ENCODE assay signal across 20 cellular contexts in genomic region chr10:339038-339391, GRCh38.
A peak's percentile ranks its signal among the peaks of the same experiment; 100 is the strongest.
DNase-seq lines count a peak whose midpoint lies in the region; ATAC-seq and TF ChIP-seq lines count a peak whose summit lies in the region.
"Had no signal": no experiment of that assay in that cellular context is flagged by ENCODE, and none has a peak within 500 bp of the region (broad histone marks: within the 10 kb centered on the region; RNA-seq: fewer than 3 reads in every experiment).

No MANE protein-coding gene starts in this region.

- H3K9me3 ChIP-seq in thoracic aorta, result no peaks in the 10 kb centered on the region
- H3K9me3 ChIP-seq: BE2C, esophagus muscularis mucosa, heart right ventricle, SJCRH30, spleen had no signal

- H3K4me3 ChIP-seq in astrocyte of the spinal cord (ENCODE audit: low read depth, low read length), result no peak overlapping the region
- peak overlapping the region; percentile 54 for H3K4me3 ChIP-seq in thoracic aorta
- H3K4me3 ChIP-seq: esophagus muscularis mucosa, heart right ventricle, K562, SJCRH30, spleen had no signal

- in situ Hi-C loops in astrocyte of the spinal cord (cut with HindIII; ENCODE audit: low sequenced_read_pairs), result no loop called here

- DNase-seq in HFFc6 (no peak), astrocyte of the spinal cord (ENCODE audit: low read depth, low spot score) (peak; percentile 17), kidney tubule cell (ENCODE audit: low spot score) (peak; percentile 25), thoracic aorta (ENCODE audit: low spot score) (no peak), cerebellar nuclear complex (lab: John Stamatoyannopoulos, UW) (no peak), natural killer cell (no peak)
- no peak for DNase-seq in activated CD4-positive, alpha-beta T cell treated with anti-CD3 and anti-CD28 coated beads, Interleukin-2, amount 50 U/mL, for 4 hours
- DNase-seq: activated CD4-positive, alpha-beta T cell treated with anti-CD3 and anti-CD28 coated beads for 48 hours; activated T-cell treated with anti-CD3 and anti-CD28 coated beads, Interleukin-2, amount 50 U/mL, for 72 hours; BE2C; cortex of kidney; DMS53; heart right ventricle; NCI-H1092; SJCRH30; spleen; stimulated activated naive CD4-positive, alpha-beta T cell; T1000 had no signal

- H3K36me3 ChIP-seq in thoracic aorta, result peaks cover 16% of the 10 kb centered on the region
- H3K36me3 ChIP-seq: BE2C, SJCRH30 had no signal

- H3K4me1 Mint-ChIP-seq in HFFc6 (ENCODE audit: low read depth), result peaks cover 16% of the 10 kb centered on the region
- H3K4me1 Mint-ChIP-seq in natural killer cell, result peaks cover 6 to 15% of the 10 kb centered on the region in 2 donors

- peaks cover 2% of the 10 kb centered on the region for H3K27me3 Mint-ChIP-seq in HFFc6 (ENCODE audit: insufficient read depth)
- H3K27me3 Mint-ChIP-seq in natural killer cell (ENCODE audit: low read depth in 2 of 2), result no peaks in the 10 kb centered on the region

- TF ChIP-seq CTCF in HFFc6 (IDR thresholded peaks at IDR 0.05) (no peak), astrocyte of the spinal cord (IDR thresholded peaks at IDR 0.05; ENCODE audit: low read depth, low read length) (no peak), thoracic aorta (IDR thresholded peaks at IDR 0.05) (no peak), natural killer cell (IDR thresholded peaks at IDR 0.05) (no peak)

- H3K4me1 ChIP-seq in thoracic aorta (ENCODE audit: control insufficient read depth in 1 of 2, low read depth in 2 of 2), result peaks cover 15 to 16% of the 10 kb centered on the region in 2 donors
- H3K4me1 ChIP-seq: BE2C, heart right ventricle, SJCRH30 had no signal

- H3K27ac ChIP-seq in thoracic aorta, result peak overlapping the region; percentile 21 to 60
- H3K27ac ChIP-seq: esophagus muscularis mucosa, heart right ventricle, SJCRH30, spleen had no signal

- H3K27ac Mint-ChIP-seq in HFFc6 (peak overlapping the region; percentile 52; the same call in 1 of the 2 replicates), natural killer cell (no peak overlapping the region)
- H3K27ac Mint-ChIP-seq: activated T-cell treated with anti-CD3 and anti-CD28 coated beads, Interleukin-2, amount 50 U/mL, for 72 hours had no signal

- no peak overlapping the region for H3K4me3 Mint-ChIP-seq in HFFc6
- no peak overlapping the region for H3K4me3 Mint-ChIP-seq in natural killer cell
- H3K4me3 Mint-ChIP-seq: activated T-cell treated with anti-CD3 and anti-CD28 coated beads, Interleukin-2, amount 50 U/mL, for 72 hours had no signal

- peaks cover 37% of the 10 kb centered on the region for H3K36me3 Mint-ChIP-seq in HFFc6 (ENCODE audit: low read depth)
- H3K36me3 Mint-ChIP-seq in natural killer cell, result no peaks in the 10 kb centered on the region

- no peaks in the 10 kb centered on the region for H3K27me3 ChIP-seq in thoracic aorta (replicated peaks; ENCODE audit: insufficient read depth)
- H3K27me3 ChIP-seq: BE2C, esophagus muscularis mucosa, heart right ventricle, SJCRH30, spleen had no signal

- H3K9me3 Mint-ChIP-seq in HFFc6, result no peaks in the 10 kb centered on the region
- no peaks in the 10 kb centered on the region for H3K9me3 Mint-ChIP-seq in natural killer cell
- H3K9me3 Mint-ChIP-seq: activated T-cell treated with anti-CD3 and anti-CD28 coated beads, Interleukin-2, amount 50 U/mL, for 72 hours had no signal

- intact Hi-C loops in natural killer cell (cut with micrococcal nuclease), result no loop called here

- ATAC-seq in thoracic aorta (ENCODE audit: insufficient number of reproducible peaks, low FRiP score, low read depth) (peak; percentile 48), natural killer cell (no peak)
- ATAC-seq: activated T-cell treated with anti-CD3 and anti-CD28 coated beads, Interleukin-2, amount 50 U/mL, for 72 hours; K562 had no signal

Comparison
In these comparisons a context has a peak if more than half of its experiments do, and no peak if none do; other contexts are left out.
1. DNase-seq: peak in astrocyte of the spinal cord (single experiment) and kidney tubule cell (single experiment); none in HFFc6 (single experiment), thoracic aorta (single experiment), cerebellar nuclear complex (0 of 2), activated CD4-positive, alpha-beta T cell treated with anti-CD3 and anti-CD28 coated beads, Interleukin-2, amount 50 U/mL, for 4 hours (0 of 2) and natural killer cell (single experiment).